8 cellular contexts compared by ENCODE assay signal in the genomic region with DNA sequence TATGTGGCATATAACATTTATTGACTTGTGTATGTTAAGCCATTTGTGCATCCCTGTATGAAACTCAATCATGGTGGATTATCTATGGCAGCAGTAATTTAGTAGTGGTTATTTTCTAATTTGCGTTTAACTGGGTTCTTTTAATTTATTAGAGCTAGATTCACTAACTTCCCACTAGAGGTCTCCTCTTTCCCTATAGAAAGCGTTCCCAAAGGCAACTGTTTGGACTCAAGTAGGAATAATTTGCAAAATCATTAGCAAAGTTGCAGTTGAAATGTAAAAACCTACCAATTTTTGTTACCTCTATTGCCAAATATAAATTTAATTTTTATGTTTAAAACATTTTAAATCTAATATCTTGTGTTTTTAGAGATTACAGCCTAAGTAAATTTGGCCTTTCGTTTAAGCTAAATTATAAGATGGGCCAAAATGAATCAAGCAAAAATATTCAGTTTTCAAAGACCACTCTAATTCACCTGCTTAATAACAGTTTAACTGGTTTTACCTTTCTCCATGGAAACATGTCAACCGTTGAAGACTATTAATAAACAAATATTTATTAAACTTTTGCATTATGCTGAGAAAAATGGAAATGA. TPM values are rescaled to one million over a fixed set of nuclear protein-coding genes. Genes with fewer than 3 reads are reported as not detected.
DNase-seq lines count a peak whose midpoint lies in the region; ATAC-seq, FAIRE-seq and TF ChIP-seq lines count a peak whose summit lies in the region.

No MANE protein-coding gene starts in this region.

- H3K9me3 ChIP-seq in OCI-LY3 (ENCODE audit: insufficient read depth, low read length) (no peaks in the 10 kb centered on the region), esophagus squamous epithelium (no peaks in the 10 kb centered on the region), small intestine (ENCODE audit: control insufficient read depth, low read depth) (no peaks in the 10 kb centered on the region)

- H3K4me2 ChIP-seq in OCI-LY3 (ENCODE audit: low read length), result no peak overlapping the region

- H3K9ac ChIP-seq in OCI-LY3 (ENCODE audit: low read length), result no peak overlapping the region

- ATAC-seq in HG02610 (IDR thresholded peaks at IDR 0.05; ENCODE audit: unreplicated experiment), result no peak

- peak; percentile 62 for TF ChIP-seq CTCF in OCI-LY3 (IDR thresholded peaks at IDR 0.05; ENCODE audit: low read depth, low read length)
- TF ChIP-seq CTCF in esophagus squamous epithelium (IDR thresholded peaks at IDR 0.05), result peak in 5 of 6 experiments; percentile 43 to 74 (median 66)

- DNase-seq in NCI-H510A treated with DMSO at 0.1 percent for 48 hours (lab: John Stamatoyannopoulos, UW) (peak; percentile 25), NCI-H510A (lab: John Stamatoyannopoulos, UW) (no peak), esophagus squamous epithelium (lab: John Stamatoyannopoulos, UW) (no peak), small intestine (peak; percentile 41), activated gamma-delta T cell (lab: John Stamatoyannopoulos, UW) (no peak), DMS79 (lab: John Stamatoyannopoulos, UW) (no peak)

- intact Hi-C loops in esophagus squamous epithelium (cut with DNase I), result no loop called here

- FAIRE-seq in small intestine (lab: Jason Lieb, UNC), result no peak

- H2AFZ ChIP-seq in OCI-LY3 (ENCODE audit: low read depth, low read length), result no peak overlapping the region

- H3K27me3 ChIP-seq in OCI-LY3 (ENCODE audit: low read depth, low read length), result no peaks in the 10 kb centered on the region
- H3K27me3 ChIP-seq in esophagus squamous epithelium, result no peaks in the 10 kb centered on the region
- H3K27me3 ChIP-seq in small intestine (ENCODE audit: control insufficient read depth in 2 of 2, insufficient read depth in 2 of 2, low read length in 2 of 2), result no peaks in the 10 kb centered on the region

- H3K4me1 ChIP-seq in OCI-LY3 (ENCODE audit: low read length), result peaks cover 23% of the 10 kb centered on the region
- H3K4me1 ChIP-seq in esophagus squamous epithelium, result peaks cover 8 to 52% (median 31%) of the 10 kb centered on the region in 3 donors
- peaks cover 0 to 5% of the 10 kb centered on the region in 2 donors for H3K4me1 ChIP-seq in small intestine (ENCODE audit: control insufficient read depth in 2 of 2, insufficient read depth in 1 of 2, low read depth in 1 of 2, low read length in 1 of 2)

- no peak for TF ChIP-seq POLR2A in esophagus squamous epithelium (IDR thresholded peaks at IDR 0.05)

- H3K79me2 ChIP-seq in OCI-LY3 (ENCODE audit: low read length), result peaks cover 6% of the 10 kb centered on the region

- 41 to 46% methylated on average over 4 of the region's 4 CpGs for WGBS in esophagus squamous epithelium, 2 donors
- 43 to 58% (median 47%) methylated on average over 4 of the region's 4 CpGs for WGBS in small intestine, 3 donors

- H3K36me3 ChIP-seq in OCI-LY3 (replicated peaks; ENCODE audit: low read depth, low read length) (peaks cover 14% of the 10 kb centered on the region), esophagus squamous epithelium (peaks cover 0 to 19% (median 0%) of the 10 kb centered on the region in 3 donors), small intestine (ENCODE audit: control insufficient read depth in 2 of 2, insufficient read depth in 2 of 2, low read length in 2 of 2) (peaks cover 2 to 3% of the 10 kb centered on the region in 2 donors)

- H4K20me1 ChIP-seq in OCI-LY3 (ENCODE audit: insufficient read depth, low read length), result 0 out of 2 replicates have a peak, but pooled peaks cover 4% of the 10 kb centered on the region

- H3K4me3 ChIP-seq in OCI-LY3 (ENCODE audit: low read length) (no peak overlapping the region), esophagus squamous epithelium (no peak overlapping the region), small intestine (ENCODE audit: low read depth in 1 of 2, low read length in 2 of 2) (no peak overlapping the region)

- H3K27ac ChIP-seq in OCI-LY3 (ENCODE audit: low read length) (no peak overlapping the region), esophagus squamous epithelium (peak overlapping the region in 1 of 4 donors; percentile 77), small intestine (ENCODE audit: low read depth in 1 of 2, low read length in 1 of 2) (no peak overlapping the region)

RNA-seq across cellular contexts. Expression of gene DMAC2L, which starts 6.0 kb away (rescaled TPM):
- 10 to 100 TPM; 13.4 to 21.7 (median 16.6) TPM for total RNA-seq in esophagus squamous epithelium
- polyA plus RNA-seq in small intestine, result 10 to 100 TPM; 13.6 to 27.0 (median 18.3) TPM

RNA-seq across cellular contexts. Expression of gene L2HGDH, which starts 6.1 kb away (rescaled TPM):
- total RNA-seq in esophagus squamous epithelium, result 10 to 100 TPM in 2 of 4 donors, 1 to 10 TPM in 2; 6.5 to 14.2 (median 9.3) TPM
- polyA plus RNA-seq in small intestine, result 1 to 10 TPM; 1.1 to 5.9 (median 3.6) TPM

Comparison
In these comparisons a context has a peak if more than half of its experiments do, and no peak if none do; other contexts are left out.
1. DNase-seq: peak in NCI-H510A treated with DMSO at 0.1 percent for 48 hours (single experiment) and small intestine (single experiment); none in NCI-H510A (single experiment), esophagus squamous epithelium (single experiment), activated gamma-delta T cell (single experiment) and DMS79 (single experiment).